29 cellular contexts compared by ENCODE assay signal in genomic region chr2:47862949-47863348, GRCh38.
"Had no signal": no experiment of that assay in that cellular context is flagged by ENCODE, and none has a peak within 500 bp of the region (broad histone marks: within the 10 kb centered on the region; RNA-seq: fewer than 3 reads in every experiment).

No MANE protein-coding gene starts in this region.

- H3K27me3 Mint-ChIP-seq: activated CD4-positive, alpha-beta memory T cell treated with anti-CD3 and anti-CD28 coated beads for 36 hours; progenitor cell of endocrine pancreas had no signal

- H3K27me3 ChIP-seq: ovary, right lobe of liver, upper lobe of left lung, vagina had no signal

- H3K9me3 ChIP-seq: ovary, right lobe of liver, thoracic aorta, upper lobe of left lung, vagina had no signal

- H3K4me3 ChIP-seq: ovary, right lobe of liver, thoracic aorta, upper lobe of left lung, vagina had no signal

- H3K9me3 Mint-ChIP-seq: activated CD4-positive, alpha-beta memory T cell treated with anti-CD3 and anti-CD28 coated beads for 36 hours; activated T-cell treated with anti-CD3 and anti-CD28 coated beads, Interleukin-2, amount 50 U/mL, for 72 hours; endodermal cell; nephron; T-helper 1 cell treated with Interleukin-12 subunit alpha and Interleukin-12 subunit beta and Interleukin-4 antibody, amounts not matched to agents 30 μg/mL and 1 μg/mL, for 36 hours had no signal

- H3K27ac ChIP-seq: ovary, right lobe of liver, thoracic aorta, upper lobe of left lung, vagina, WERI-Rb-1 had no signal

- ATAC-seq: activated CD4-positive, CD25-positive, alpha-beta regulatory T cell treated with anti-CD3 and anti-CD28 coated beads, Interleukin-2, amount 50 U/mL, for 24 hours; activated T-cell treated with anti-CD3 and anti-CD28 coated beads, Interleukin-2, amount 50 U/mL, for 72 hours; esophagus mucosa; left colon; right lobe of liver; stimulated activated naive CD8-positive, alpha-beta T cell treated with anti-CD3 and anti-CD28 coated beads, Interleukin-15, Interleukin-2, amounts not matched to agents 100 U/mL and 50 U/mL, for 24 hours had no signal

- H3K27ac Mint-ChIP-seq: activated T-cell treated with anti-CD3 and anti-CD28 coated beads, Interleukin-2, amount 50 U/mL, for 72 hours; nephron; progenitor cell of endocrine pancreas; T-helper 1 cell treated with Interleukin-12 subunit alpha and Interleukin-12 subunit beta and Interleukin-4 antibody, amounts not matched to agents 30 μg/mL and 1 μg/mL, for 36 hours had no signal

- DNase-seq: activated CD4-positive, alpha-beta memory T cell treated with anti-CD3 and anti-CD28 coated beads for 36 hours; activated CD4-positive, alpha-beta T cell treated with anti-CD3 and anti-CD28 coated beads for 48 hours; activated effector memory CD4-positive, alpha-beta T cell treated with Interleukin-2 at 50 U/mL for 16 hours; activated naive CD4-positive, alpha-beta T cell treated with Interleukin-2 at 50 U/mL for 16 hours; activated T-cell treated with anti-CD3 and anti-CD28 coated beads, Interleukin-2, amount 50 U/mL, for 72 hours; amygdala; caudate nucleus; endodermal cell; foreskin fibroblast; head of caudate nucleus; hippocampal formation; kidney; left colon; midbrain; ovary; right lobe of liver; stimulated activated CD4-positive, alpha-beta T cell treated with anti-CD3 and anti-CD28 coated beads, Interleukin-2, amount 100 ng/mL, for 48 hours; stimulated activated naive CD8-positive, alpha-beta T cell treated with anti-CD3 and anti-CD28 coated beads, Interleukin-15, Interleukin-2, amounts not matched to agents 100 U/mL and 50 U/mL, for 24 hours; SW 1271; T1000; upper lobe of left lung; WERI-Rb-1 had no signal

- H3K36me3 ChIP-seq: ovary, right lobe of liver, thoracic aorta, upper lobe of left lung, vagina had no signal

- FAIRE-seq: kidney had no signal

- H3K4me3 Mint-ChIP-seq: activated CD4-positive, alpha-beta memory T cell treated with anti-CD3 and anti-CD28 coated beads for 36 hours; activated T-cell treated with anti-CD3 and anti-CD28 coated beads, Interleukin-2, amount 50 U/mL, for 72 hours; endodermal cell; nephron; T-helper 1 cell treated with Interleukin-12 subunit alpha and Interleukin-12 subunit beta and Interleukin-4 antibody, amounts not matched to agents 30 μg/mL and 1 μg/mL, for 36 hours had no signal
